10 cellular contexts compared by ENCODE assay signal in genomic region chr19:47258434-47258833, GRCh38. TPM values are rescaled to one million over a fixed set of nuclear protein-coding genes. Genes with fewer than 3 reads are reported as not detected.
DNase-seq lines count a peak whose midpoint lies in the region; ATAC-seq and TF ChIP-seq lines count a peak whose summit lies in the region.
"Had no signal": no experiment of that assay in that cellular context is flagged by ENCODE, and none has a peak within 500 bp of the region (broad histone marks: within the 10 kb centered on the region; RNA-seq: fewer than 3 reads in every experiment).

No MANE protein-coding gene starts in this region.

- ATAC-seq in right cardiac atrium: no peak

- H3K4ac ChIP-seq in mesendoderm (ENCODE audit: low read depth, low read length): no peak overlapping the region

- no peak overlapping the region for H3K4me2 ChIP-seq in mesendoderm (ENCODE audit: low read length)

- intact Hi-C loops in right cardiac atrium (cut with DNase I): no loop called here
- intact Hi-C loops in transverse colon (cut with DNase I; ENCODE audit: low total_unique reads): no loop called here

- H3K9me3 ChIP-seq in cardiac muscle cell (ENCODE audit: low read depth) (no peaks in the 10 kb centered on the region), right cardiac atrium (ENCODE audit: control insufficient read depth, low read length) (no peaks in the 10 kb centered on the region), transverse colon (no peaks in the 10 kb centered on the region)

- no peak overlapping the region for H3K18ac ChIP-seq in mesendoderm (ENCODE audit: low read length)

- no peak overlapping the region for H2BK120ac ChIP-seq in mesendoderm (ENCODE audit: low read depth, low read length)

- peaks cover 11% of the 10 kb centered on the region for H3K4me1 ChIP-seq in cardiac muscle cell (ENCODE audit: low read depth)
- H3K4me1 ChIP-seq in right cardiac atrium (ENCODE audit: control insufficient read depth, insufficient read depth, low read length): peaks cover 4% of the 10 kb centered on the region
- peaks cover 2% of the 10 kb centered on the region for H3K4me1 ChIP-seq in mesendoderm (ENCODE audit: control insufficient read depth, low read depth, low read length)
- H3K4me1 ChIP-seq in transverse colon: peaks cover 15 to 26% (median 23%) of the 10 kb centered on the region in 4 donors

- in situ Hi-C loops in astrocyte of the spinal cord (cut with HindIII; ENCODE audit: low sequenced_read_pairs) (no loop called here), transverse colon (cut with MboI; ENCODE audit: low pct_ligation_motif_present in 1 of 4, low pct_unique_long_range_greater_than_20kb in 1 of 4, low sequenced_read_pairs in 3 of 4) (no loop called here)

- no peak for TF ChIP-seq POLR2A in transverse colon (IDR thresholded peaks at IDR 0.05)

- TF ChIP-seq CTCF in cardiac muscle cell (IDR thresholded peaks at IDR 0.05; ENCODE audit: low read depth, low read length): no peak
- no peak for TF ChIP-seq CTCF in astrocyte of the spinal cord (IDR thresholded peaks at IDR 0.05; ENCODE audit: low read depth, low read length)
- TF ChIP-seq CTCF in transverse colon (IDR thresholded peaks at IDR 0.05): no peak

- no peak overlapping the region for H2AK5ac ChIP-seq in mesendoderm (ENCODE audit: low read length)

- no peak overlapping the region for H2BK15ac ChIP-seq in mesendoderm (replicated peaks; ENCODE audit: low read depth)

- H3K36me3 ChIP-seq in cardiac muscle cell (peaks cover 13% of the 10 kb centered on the region), mesendoderm (ENCODE audit: control insufficient read depth, insufficient read depth, low read length) (peaks cover 7% of the 10 kb centered on the region), transverse colon (peaks cover 0 to 34% (median 8%) of the 10 kb centered on the region in 4 donors)

- TF ChIP-seq EP300 in transverse colon (IDR thresholded peaks at IDR 0.05; ENCODE audit: low read depth): no peak

- H3K23ac ChIP-seq in mesendoderm (ENCODE audit: low read length): no peak overlapping the region

- H3K79me1 ChIP-seq in mesendoderm (ENCODE audit: low read length): peaks cover 23% of the 10 kb centered on the region

- peaks cover 12% of the 10 kb centered on the region for H3K79me2 ChIP-seq in mesendoderm (ENCODE audit: control insufficient read depth, insufficient read depth, low read length)

- H3K9ac ChIP-seq in mesendoderm (ENCODE audit: low read length): peak overlapping the region; percentile 96

- H3K27me3 ChIP-seq in cardiac muscle cell (no peaks in the 10 kb centered on the region), right cardiac atrium (ENCODE audit: control insufficient read depth, insufficient read depth) (no peaks in the 10 kb centered on the region), mesendoderm (ENCODE audit: insufficient read depth, low read length, poor library complexity) (no peaks in the 10 kb centered on the region), transverse colon (no peaks in the 10 kb centered on the region)

- WGBS in right cardiac atrium: 82% methylated on average over 9 of the region's 9 CpGs
- WGBS in mesendoderm (ENCODE audit: extremely low coverage, insufficient coverage, low lambda C conversion rate): no CpG with 5 or more reads among the region's 9 CpGs
- 89% methylated on average over 9 of the region's 9 CpGs; no CpG with 5 or more reads in 1 of the 2 donors for WGBS in transverse colon (ENCODE audit: low coverage in 1 of 2), 2 donors

- no peak overlapping the region for H3K4me3 ChIP-seq in cardiac muscle cell
- H3K4me3 ChIP-seq in right cardiac atrium (ENCODE audit: low read length): no peak overlapping the region
- H3K4me3 ChIP-seq in astrocyte of the spinal cord (ENCODE audit: low read depth, low read length): peak overlapping the region; percentile 66
- H3K4me3 ChIP-seq in mesendoderm (ENCODE audit: low read length): no peak overlapping the region
- H3K4me3 ChIP-seq in transverse colon: no peak overlapping the region

- DNase-seq in cardiac muscle cell (ENCODE audit: low read depth in 1 of 2, low spot score in 1 of 2) (no peak), right cardiac atrium (no peak), astrocyte of the spinal cord (ENCODE audit: low read depth, low spot score) (no peak), mesendoderm (no peak), transverse colon (no peak), NCI-H2107 (lab: John Stamatoyannopoulos, UW) (no peak), DMS153 (lab: John Stamatoyannopoulos, UW) (no peak)
- DNase-seq in stimulated activated CD4-positive, alpha-beta T cell treated with anti-CD3 and anti-CD28 coated beads, Interleukin-12 subunit alpha, Interleukin-12 subunit beta, amount 100 ng/mL, for 4 hours: no peak
- DNase-seq: NCI-H1092; stimulated activated CD4-positive, alpha-beta T cell treated with anti-CD3 and anti-CD28 coated beads, Interleukin-1b, Interleukin-23, amount 100 ng/mL, for 48 hours had no signal

- no peak overlapping the region for H2BK5ac ChIP-seq in mesendoderm (ENCODE audit: low read length)

- no peak overlapping the region for H4K5ac ChIP-seq in mesendoderm (ENCODE audit: low read length)

- H4K8ac ChIP-seq in mesendoderm (ENCODE audit: low read depth, low read length): no peak overlapping the region

- peak overlapping the region; percentile 96 for H3K27ac ChIP-seq in cardiac muscle cell
- H3K27ac ChIP-seq in right cardiac atrium (ENCODE audit: low read length): no peak overlapping the region
- no peak overlapping the region for H3K27ac ChIP-seq in mesendoderm (ENCODE audit: low read depth, low read length)
- H3K27ac ChIP-seq in transverse colon: peak overlapping the region; percentile 89 to 93 (median 92)

- peak overlapping the region; percentile 96 for H3K56ac ChIP-seq in mesendoderm (ENCODE audit: low read length)

RNA-seq across cellular contexts. Expression of gene CCDC9, which starts 2.1 kb away (rescaled TPM):
- 13.8 and 22.5 TPM in 2 replicates for total RNA-seq in cardiac muscle cell
- polyA plus RNA-seq in cardiac muscle cell: 16.3 and 21.9 TPM in 2 replicates
- 10 to 100 TPM; 18.1 to 27.5 (median 22.4) TPM for total RNA-seq in right cardiac atrium
- 27.8 TPM for polyA plus RNA-seq in right cardiac atrium
- 15.0 TPM for polyA plus RNA-seq in mesendoderm (2013, experiment 1 of 2)
- polyA plus RNA-seq in mesendoderm (2013, experiment 2 of 2): 14.2 TPM
- total RNA-seq in transverse colon: 10 to 100 TPM; 20.9 to 27.5 (median 22.4) TPM

RNA-seq across cellular contexts. Expression of gene INAFM1, which starts 16.3 kb away (rescaled TPM):
- total RNA-seq in cardiac muscle cell (1.5 and 4.8 TPM in 2 replicates), right cardiac atrium (10 to 100 TPM; 13.3 to 16.9 (median 15.0) TPM), transverse colon (10 to 100 TPM in 2 of 4 donors, 1 to 10 TPM in 2; 7.2 to 17.2 (median 9.6) TPM)
- polyA plus RNA-seq in cardiac muscle cell (2.8 and 5.8 TPM in 2 replicates), right cardiac atrium (7.0 TPM)
- 2.9 TPM for polyA plus RNA-seq in mesendoderm (2013, experiment 1 of 2)
- 2.8 TPM for polyA plus RNA-seq in mesendoderm (2013, experiment 2 of 2)

RNA-seq across cellular contexts. Expression of gene BBC3, which starts 27.4 kb away (rescaled TPM):
- total RNA-seq in cardiac muscle cell (19.1 and 21.5 TPM in 2 replicates), right cardiac atrium (1 to 10 TPM; 2.1 to 4.3 (median 4.0) TPM), transverse colon (10 to 100 TPM; 10.9 to 31.0 (median 14.4) TPM)
- polyA plus RNA-seq in cardiac muscle cell (12.9 and 19.2 TPM in 2 replicates), right cardiac atrium (3.4 TPM)
- polyA plus RNA-seq in mesendoderm (2013, experiment 1 of 2): 5.3 TPM
- polyA plus RNA-seq in mesendoderm (2013, experiment 2 of 2): 4.7 TPM

RNA-seq across cellular contexts. Expression of gene C5AR1, which starts 51.2 kb away (rescaled TPM):
- total RNA-seq in cardiac muscle cell (not detected in 2 replicates), right cardiac atrium (10 to 100 TPM in 1 of 4 donors, 1 to 10 TPM in 3; 5.9 to 11.7 (median 6.9) TPM), transverse colon (1 to 10 TPM in 3 of 4 donors, under 1 TPM in 1; 0.60 to 9.0 (median 5.3) TPM)
- polyA plus RNA-seq in cardiac muscle cell (not detected in 2 replicates), right cardiac atrium (2.3 TPM)
- 2.3 TPM for polyA plus RNA-seq in mesendoderm (2013, experiment 1 of 2)
- polyA plus RNA-seq in mesendoderm (2013, experiment 2 of 2): 2.3 TPM

Comparison
In these comparisons a context has a peak if more than half of its experiments do, and no peak if none do; other contexts are left out.
1. H3K27ac ChIP-seq: peak in cardiac muscle cell (single experiment) and transverse colon (4 of 4); none in right cardiac atrium (single experiment) and mesendoderm (single experiment).